ENCODE assay signal across 10 cellular contexts in genomic region chr20:25553819-25554296, GRCh38. TPM values are rescaled to one million over a fixed set of nuclear protein-coding genes. Genes with fewer than 3 reads are reported as not detected.
A peak's percentile ranks its signal among the peaks of the same experiment; 100 is the strongest.
DNase-seq lines count a peak whose midpoint lies in the region; ATAC-seq and TF ChIP-seq lines count a peak whose summit lies in the region.
"Had no signal": no experiment of that assay in that cellular context is flagged by ENCODE, and none has a peak within 500 bp of the region (broad histone marks: within the 10 kb centered on the region; RNA-seq: fewer than 3 reads in every experiment).

No MANE protein-coding gene starts in this region.

- no peaks in the 10 kb centered on the region; the same call in 1 of the 2 replicates for H3K27me3 Mint-ChIP-seq in HFFc6 (ENCODE audit: insufficient read depth)
- no peaks in the 10 kb centered on the region for H3K27me3 Mint-ChIP-seq in WTC11 (ENCODE audit: low read depth)
- H3K27me3 Mint-ChIP-seq in naive thymus-derived CD4-positive, alpha-beta T cell = no peaks in the 10 kb centered on the region

- intact Hi-C loops in naive thymus-derived CD4-positive, alpha-beta T cell (cut with micrococcal nuclease) = no loop called here

- H3K4me3 ChIP-seq in BJ (ENCODE audit: low read depth, low read length) = no peak overlapping the region
- no peak overlapping the region for H3K4me3 ChIP-seq in naive thymus-derived CD4-positive, alpha-beta T cell (ENCODE audit: low read length)
- H3K4me3 ChIP-seq: PC-9 had no signal

- POLR2A ChIA-PET in BJ (lab: Charles Lee) (no interaction called here), WTC11 (lab: Charles Lee) (interaction anchor here (1.1 kb wide), 1 partner anchor 31 kb away, joined by 3 read pairs; no protein-coding TSS in a partner anchor)
- POLR2A ChIA-PET in naive thymus-derived CD4-positive, alpha-beta T cell (lab: Charles Lee) = no interaction called here

- no peak overlapping the region for H3K27ac ChIP-seq in naive thymus-derived CD4-positive, alpha-beta T cell (ENCODE audit: low read depth, low read length)
- H3K27ac ChIP-seq: PC-9 had no signal

- H3K27ac Mint-ChIP-seq in HFFc6 (no peak overlapping the region), WTC11 (peak overlapping the region; percentile 89)
- H3K27ac Mint-ChIP-seq in naive thymus-derived CD4-positive, alpha-beta T cell = no peak overlapping the region

- H3K4me1 Mint-ChIP-seq in HFFc6 (ENCODE audit: low read depth) (peaks cover 18% of the 10 kb centered on the region), WTC11 (peaks cover 37% of the 10 kb centered on the region)
- peaks cover 0 to 14% (median 0%) of the 10 kb centered on the region in 7 donors for H3K4me1 Mint-ChIP-seq in naive thymus-derived CD4-positive, alpha-beta T cell

- H3K4me1 ChIP-seq in naive thymus-derived CD4-positive, alpha-beta T cell (ENCODE audit: control insufficient read depth in 2 of 2, insufficient read depth in 2 of 2, low read length in 2 of 2) = no peaks in the 10 kb centered on the region

- TF ChIP-seq CTCF in BJ (IDR thresholded peaks at IDR 0.05; ENCODE audit: insufficient read depth, low read depth, low read length) = 0 out of 2 replicates have a peak, but pooled peaks have one; percentile 3
- no peak for TF ChIP-seq CTCF in HFFc6 (IDR thresholded peaks at IDR 0.05)
- TF ChIP-seq CTCF in WTC11 (IDR thresholded peaks at IDR 0.05) = no peak

- no peaks in the 10 kb centered on the region for H3K9me3 ChIP-seq in naive thymus-derived CD4-positive, alpha-beta T cell (ENCODE audit: control insufficient read depth in 2 of 3, low read length in 3 of 3)

- H3K36me3 Mint-ChIP-seq in HFFc6 (ENCODE audit: low read depth) = no peaks in the 10 kb centered on the region
- H3K36me3 Mint-ChIP-seq in WTC11 = peaks cover 10% of the 10 kb centered on the region
- H3K36me3 Mint-ChIP-seq in naive thymus-derived CD4-positive, alpha-beta T cell = peaks cover 0 to 3% (median 0%) of the 10 kb centered on the region in 5 donors

- no peak overlapping the region for H3K4me3 Mint-ChIP-seq in HFFc6
- no peak overlapping the region for H3K4me3 Mint-ChIP-seq in WTC11
- no peak overlapping the region for H3K4me3 Mint-ChIP-seq in naive thymus-derived CD4-positive, alpha-beta T cell

- H3K9me3 Mint-ChIP-seq in HFFc6 = no peaks in the 10 kb centered on the region
- no peaks in the 10 kb centered on the region for H3K9me3 Mint-ChIP-seq in WTC11
- no peaks in the 10 kb centered on the region for H3K9me3 Mint-ChIP-seq in naive thymus-derived CD4-positive, alpha-beta T cell

- no peak for DNase-seq in BJ (ENCODE audit: low read depth)
- peak; percentile 40 for DNase-seq in HFFc6
- DNase-seq in WTC11 (ENCODE audit: low spot score) = no peak
- peak; percentile 20 to 44 for DNase-seq in lung microvascular endothelial cell (ENCODE audit: low read depth in 2 of 2)
- DNase-seq in naive thymus-derived CD4-positive, alpha-beta T cell = no peak
- no peak for DNase-seq in C1 segment of cervical spinal cord (lab: John Stamatoyannopoulos, UW)
- DNase-seq: PC-9 had no signal

- H3K36me3 ChIP-seq in BJ (ENCODE audit: control insufficient read depth, insufficient read depth, low read length) = no peaks in the 10 kb centered on the region
- H3K36me3 ChIP-seq in naive thymus-derived CD4-positive, alpha-beta T cell (ENCODE audit: control insufficient read depth in 2 of 3, insufficient read depth in 3 of 3, low read length in 3 of 3) = no peaks in the 10 kb centered on the region

- CTCF ChIA-PET in BJ (lab: Yijun Ruan, JAX) = interaction anchor here (2.7 kb wide), 1 partner anchor 14 kb away, joined by 11 read pairs; no protein-coding TSS in a partner anchor
- CTCF ChIA-PET in WTC11 (lab: Charles Lee) = interaction anchor here (1.6 kb wide), 1 partner anchor 15 kb away, joined by 6 read pairs; no protein-coding TSS in a partner anchor
- CTCF ChIA-PET in naive thymus-derived CD4-positive, alpha-beta T cell (lab: Charles Lee) = no interaction called here

- ATAC-seq in WTC11 (peak; percentile 23; the same call in 1 of the 2 replicates), HG03342 (IDR thresholded peaks at IDR 0.05; ENCODE audit: unreplicated experiment) (no peak), GM21737 (IDR thresholded peaks at IDR 0.05; ENCODE audit: unreplicated experiment) (no peak)
- no peak for ATAC-seq in naive thymus-derived CD4-positive, alpha-beta T cell

- no peaks in the 10 kb centered on the region for H3K27me3 ChIP-seq in BJ (ENCODE audit: control insufficient read depth, insufficient read depth, low read length)
- H3K27me3 ChIP-seq in naive thymus-derived CD4-positive, alpha-beta T cell (ENCODE audit: control insufficient read depth in 2 of 2, insufficient read depth in 2 of 2, low read length in 2 of 2) = no peaks in the 10 kb centered on the region

TF ChIP-seq in WTC11, 78 proteins besides CTCF, POLR2A, EP300 and RAD21:
- TF ChIP-seq GTF2I (CRISPR knock-in tag; conservative IDR thresholded peaks at IDR 0.05) = no peak
- TF ChIP-seq ELF4 (CRISPR knock-in tag; IDR thresholded peaks at IDR 0.05; ENCODE audit: low read depth) = no peak
- no peak for TF ChIP-seq RORB (CRISPR knock-in tag; IDR thresholded peaks at IDR 0.05)
- no peak for TF ChIP-seq CREM (CRISPR knock-in tag; IDR thresholded peaks at IDR 0.05)
- TF ChIP-seq TEAD1 (CRISPR knock-in tag; IDR thresholded peaks at IDR 0.05) = no peak
- TF ChIP-seq PREB (CRISPR knock-in tag; IDR thresholded peaks at IDR 0.05; ENCODE audit: borderline replicate concordance) = no peak
- no peak for TF ChIP-seq CDX4 (CRISPR knock-in tag; IDR thresholded peaks at IDR 0.05; ENCODE audit: borderline replicate concordance)
- no peak for TF ChIP-seq PRRX2 (CRISPR knock-in tag; IDR thresholded peaks at IDR 0.05)
- TF ChIP-seq, protein P1, sequence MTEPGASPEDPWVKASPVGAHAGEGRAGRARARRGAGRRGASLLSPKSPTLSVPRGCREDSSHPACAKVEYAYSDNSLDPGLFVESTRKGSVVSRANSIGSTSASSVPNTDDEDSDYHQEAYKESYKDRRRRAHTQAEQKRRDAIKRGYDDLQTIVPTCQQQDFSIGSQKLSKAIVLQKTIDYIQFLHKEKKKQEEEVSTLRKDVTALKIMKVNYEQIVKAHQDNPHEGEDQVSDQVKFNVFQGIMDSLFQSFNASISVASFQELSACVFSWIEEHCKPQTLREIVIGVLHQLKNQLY (CRISPR knock-in tag; IDR thresholded peaks at IDR 0.05) = no peak
- no peak for TF ChIP-seq ZBTB21 (CRISPR knock-in tag; IDR thresholded peaks at IDR 0.05; ENCODE audit: borderline replicate concordance)
- no peak for TF ChIP-seq EMX1 (CRISPR knock-in tag; IDR thresholded peaks at IDR 0.05)
- TF ChIP-seq, protein P2, sequence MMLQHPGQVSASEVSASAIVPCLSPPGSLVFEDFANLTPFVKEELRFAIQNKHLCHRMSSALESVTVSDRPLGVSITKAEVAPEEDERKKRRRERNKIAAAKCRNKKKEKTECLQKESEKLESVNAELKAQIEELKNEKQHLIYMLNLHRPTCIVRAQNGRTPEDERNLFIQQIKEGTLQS (CRISPR knock-in tag; conservative IDR thresholded peaks at IDR 0.05) = no peak
- no peak for TF ChIP-seq CBFB (CRISPR knock-in tag; IDR thresholded peaks at IDR 0.05; ENCODE audit: low read depth)

RNA-seq across cellular contexts. Expression of gene NINL, which starts 31.5 kb away (rescaled TPM):
- polyA plus RNA-seq in BJ (2011; rRNA removed) = 4.5 and 6.2 TPM in 2 replicates
- 3.3 and 3.4 TPM in 2 replicates for polyA minus RNA-seq in BJ (2011; rRNA and poly(A)+ RNA removed)
- total RNA-seq in HFFc6 (2021; fragmentation: NEBNext Ultra II Directional; extraction: Animal tissue kit (Norgen Biotek cat#: 25700)) = 1 to 10 TPM; 1.9 to 2.8 (median 2.2) TPM
- total RNA-seq in WTC11 (2021) (34.4 to 36.3 TPM (median 36.0 TPM) in 3 replicates), lung microvascular endothelial cell (10.5 and 21.0 TPM in 2 replicates)
- 1 to 10 TPM; 1.4 to 4.2 (median 3.0) TPM for total RNA-seq in naive thymus-derived CD4-positive, alpha-beta T cell
- polyA plus RNA-seq in naive thymus-derived CD4-positive, alpha-beta T cell = 1 to 10 TPM in 1 of 2 donors, under 1 TPM in 1; 0.31 to 1.1 TPM
- total RNA-seq: HT-29 had no signal

Comparison
In these comparisons a context has a peak if more than half of its experiments do, and no peak if none do; other contexts are left out.
1. DNase-seq: peak in HFFc6 (single experiment) and lung microvascular endothelial cell (2 of 2); none in BJ (single experiment), WTC11 (single experiment), naive thymus-derived CD4-positive, alpha-beta T cell (0 of 9) and C1 segment of cervical spinal cord (0 of 14).